ENCODE assay signal across 8 cellular contexts in genomic region chr1:76336951-76337371, GRCh38.
DNase-seq lines count a peak whose midpoint lies in the region; TF ChIP-seq lines count a peak whose summit lies in the region.
"Had no signal": no experiment of that assay in that cellular context is flagged by ENCODE, and none has a peak within 500 bp of the region (broad histone marks: within the 10 kb centered on the region; RNA-seq: fewer than 3 reads in every experiment).

No MANE protein-coding gene starts in this region.

- no peak for TF ChIP-seq CTCF in adrenal gland (IDR thresholded peaks at IDR 0.05)
- TF ChIP-seq CTCF in tibial nerve (IDR thresholded peaks at IDR 0.05): no peak
- TF ChIP-seq CTCF in endodermal cell (conservative IDR thresholded peaks at IDR 0.05): no peak

- DNase-seq in LHCN-M2 (ENCODE audit: low read depth): peak; percentile 32
- peak in 6 of 7 donors; percentile 24 to 76 (median 48) for DNase-seq in adrenal gland
- peak; percentile 39 for DNase-seq in inferior parietal cortex (ENCODE audit: extremely low spot score)
- peak; percentile 23 to 49 for DNase-seq in tibial nerve (ENCODE audit: low spot score in 2 of 2)
- no peak for DNase-seq in activated CD4-positive, alpha-beta T cell treated with anti-CD3 and anti-CD28 coated beads for 48 hours
- DNase-seq in endodermal cell: no peak
- DNase-seq in activated CD4-positive, alpha-beta T cell treated with anti-CD3 and anti-CD28 coated beads for 4 hours: no peak
- DNase-seq: activated CD4-positive, alpha-beta memory T cell treated with anti-CD3 and anti-CD28 coated beads, Interleukin-2, amount 10 ng/mL, durations not matched to agents 7 days and 5 days had no signal

- H3K4me1 ChIP-seq in adrenal gland (replicated peaks in 1 of 2): no peaks in the 10 kb centered on the region
- peaks cover 0 to 19% (median 0%) of the 10 kb centered on the region in 4 donors for H3K4me1 ChIP-seq in tibial nerve
- H3K4me1 ChIP-seq in endodermal cell (ENCODE audit: control insufficient read depth, insufficient read depth, low read length): no peaks in the 10 kb centered on the region

- peaks cover 4% of the 10 kb centered on the region for H3K4me1 Mint-ChIP-seq in endodermal cell
- H3K4me1 Mint-ChIP-seq: activated CD4-positive, alpha-beta memory T cell treated with anti-CD3 and anti-CD28 coated beads, Interleukin-2, amount 10 ng/mL, durations not matched to agents 7 days and 5 days had no signal

- H3K27ac ChIP-seq in adrenal gland (no peak overlapping the region), tibial nerve (no peak overlapping the region), endodermal cell (ENCODE audit: low read depth, low read length) (no peak overlapping the region)

- H3K9me3 ChIP-seq in adrenal gland (replicated peaks in 1 of 3): no peaks in the 10 kb centered on the region
- no peaks in the 10 kb centered on the region for H3K9me3 ChIP-seq in tibial nerve
- no peaks in the 10 kb centered on the region for H3K9me3 ChIP-seq in endodermal cell (ENCODE audit: control insufficient read depth, low read length)

- no peak overlapping the region for H3K4me3 Mint-ChIP-seq in endodermal cell
- H3K4me3 Mint-ChIP-seq: activated CD4-positive, alpha-beta memory T cell treated with anti-CD3 and anti-CD28 coated beads, Interleukin-2, amount 10 ng/mL, durations not matched to agents 7 days and 5 days had no signal

- TF ChIP-seq POLR2A in adrenal gland (IDR thresholded peaks at IDR 0.05) (no peak), tibial nerve (IDR thresholded peaks at IDR 0.05) (no peak)

- H3K4me3 ChIP-seq in adrenal gland: no peak overlapping the region
- H3K4me3 ChIP-seq in tibial nerve: no peak overlapping the region
- no peak overlapping the region for H3K4me3 ChIP-seq in endodermal cell (ENCODE audit: low read length)

- intact Hi-C loops in adrenal gland (cut with DNase I): no loop called here

- TF ChIP-seq EP300 in tibial nerve (IDR thresholded peaks at IDR 0.05): no peak

- no peak overlapping the region for H3K9ac ChIP-seq in endodermal cell (ENCODE audit: extremely low read depth, low read length, poor library complexity, severe bottlenecking)

- H3K27me3 ChIP-seq in adrenal gland (no peaks in the 10 kb centered on the region), tibial nerve (no peaks in the 10 kb centered on the region), endodermal cell (ENCODE audit: control insufficient read depth, insufficient read depth, low read length, poor library complexity, severe bottlenecking) (peaks cover 22% of the 10 kb centered on the region)

- WGBS in adrenal gland, 4 donors: 55 to 69% (median 64%) methylated on average over 6 to 8 of the region's 8 CpGs
- WGBS in tibial nerve, 2 donors: 35 to 41% methylated on average over 8 of the region's 8 CpGs
- WGBS in endodermal cell (ENCODE audit: insufficient coverage in 1 of 2, insufficient read length in 1 of 2), 2 experiments: 79 to 96% methylated on average over 3 to 8 of the region's 8 CpGs

- H3K27me3 Mint-ChIP-seq in endodermal cell (ENCODE audit: insufficient read depth): peaks cover 41% of the 10 kb centered on the region

- H3K9me3 Mint-ChIP-seq in endodermal cell: peaks cover 3% of the 10 kb centered on the region
- H3K9me3 Mint-ChIP-seq: activated CD4-positive, alpha-beta memory T cell treated with anti-CD3 and anti-CD28 coated beads, Interleukin-2, amount 10 ng/mL, durations not matched to agents 7 days and 5 days had no signal

- H3K36me3 ChIP-seq in adrenal gland (replicated peaks in 1 of 2) (no peaks in the 10 kb centered on the region), tibial nerve (no peaks in the 10 kb centered on the region), endodermal cell (ENCODE audit: control insufficient read depth, insufficient read depth, low read length) (no peaks in the 10 kb centered on the region)

- no peaks in the 10 kb centered on the region for H3K36me3 Mint-ChIP-seq in endodermal cell (ENCODE audit: low read depth)

- no peak overlapping the region for H3K27ac Mint-ChIP-seq in endodermal cell
- H3K27ac Mint-ChIP-seq: activated CD4-positive, alpha-beta memory T cell treated with anti-CD3 and anti-CD28 coated beads, Interleukin-2, amount 10 ng/mL, durations not matched to agents 7 days and 5 days had no signal

Comparison
In these comparisons a context has a peak if more than half of its experiments do, and no peak if none do; other contexts are left out.
1. DNase-seq: peak in LHCN-M2 (single experiment), adrenal gland (6 of 7), inferior parietal cortex (single experiment) and tibial nerve (2 of 2); none in activated CD4-positive, alpha-beta T cell treated with anti-CD3 and anti-CD28 coated beads for 48 hours (single experiment), endodermal cell (single experiment) and activated CD4-positive, alpha-beta T cell treated with anti-CD3 and anti-CD28 coated beads for 4 hours (0 of 2).